8 cellular contexts compared by ENCODE assay signal in the genomic region with DNA sequence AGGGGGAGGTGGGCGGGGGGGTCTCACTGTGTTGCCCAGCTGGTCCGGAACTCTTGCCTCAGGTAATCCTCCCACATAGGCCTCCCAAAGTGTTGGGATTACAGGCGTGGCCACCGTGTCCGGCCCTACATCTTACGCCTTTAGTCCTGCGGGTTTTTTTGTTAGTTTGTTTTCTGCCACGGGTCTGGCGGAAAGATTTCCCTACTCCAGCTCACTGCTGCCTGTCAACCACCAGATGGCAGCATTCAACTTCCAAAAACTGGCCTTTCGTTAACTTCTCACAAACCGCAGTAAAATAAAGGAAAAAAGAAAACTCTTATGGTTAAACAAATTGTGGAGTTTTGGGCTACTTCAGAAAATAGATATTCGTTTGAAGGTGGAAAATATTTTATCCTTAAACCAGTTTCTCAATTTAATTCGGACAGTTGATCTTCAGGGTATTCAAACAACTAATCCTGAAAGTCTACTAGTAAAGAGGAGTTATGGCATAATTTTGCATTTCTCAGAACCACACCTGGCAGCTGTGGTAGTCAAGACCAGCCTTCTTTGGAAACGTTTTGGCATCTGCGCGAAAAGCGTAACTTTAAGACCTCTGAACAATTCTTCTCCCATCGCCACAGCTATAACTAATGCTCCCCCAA. TPM values are rescaled to one million over a fixed set of nuclear protein-coding genes. Genes with fewer than 3 reads are reported as not detected.
A peak's percentile ranks its signal among the peaks of the same experiment; 100 is the strongest.
DNase-seq lines count a peak whose midpoint lies in the region; ATAC-seq and TF ChIP-seq lines count a peak whose summit lies in the region.

No MANE protein-coding gene starts in this region.

- peak; percentile 74 for DNase-seq in AG08396 (ENCODE audit: low spot score)
- DNase-seq in G401 (ENCODE audit: low spot score): peak; percentile 49
- DNase-seq in KBM-7: peak; percentile 74
- DNase-seq in RWPE2 (ENCODE audit: low spot score): no peak
- no peak for DNase-seq in esophagus squamous epithelium (lab: John Stamatoyannopoulos, UW)

- no peaks in the 10 kb centered on the region for H3K27me3 ChIP-seq in RWPE2 (ENCODE audit: insufficient read depth, poor library complexity, severe bottlenecking)
- H3K27me3 ChIP-seq in esophagus squamous epithelium: no peaks in the 10 kb centered on the region

- H3K4me3 Mint-ChIP-seq in nephron: peak overlapping the region; percentile 50 to 77 (median 51)

- intact Hi-C loops in esophagus squamous epithelium (cut with DNase I): loop anchor here (10.0 kb wide), 1 partner anchor 314 kb away; no protein-coding TSS in a partner anchor

- 15 to 20% methylated on average over 14 to 18 of the region's 18 CpGs for WGBS in esophagus squamous epithelium, 2 donors

- no peaks in the 10 kb centered on the region for H3K9me3 Mint-ChIP-seq in nephron

- no peaks in the 10 kb centered on the region for H3K9me3 ChIP-seq in RWPE2 (ENCODE audit: severe bottlenecking)
- H3K9me3 ChIP-seq in esophagus squamous epithelium: no peaks in the 10 kb centered on the region

- H3K27me3 Mint-ChIP-seq in nephron (ENCODE audit: low read depth): no peaks in the 10 kb centered on the region

- H3K4me1 ChIP-seq in RWPE2 (ENCODE audit: insufficient read depth, poor library complexity, severe bottlenecking) (no peaks in the 10 kb centered on the region), esophagus squamous epithelium (no peaks in the 10 kb centered on the region)

- no peak for TF ChIP-seq POLR2A in esophagus squamous epithelium (IDR thresholded peaks at IDR 0.05)

- no peaks in the 10 kb centered on the region for H3K36me3 Mint-ChIP-seq in nephron (ENCODE audit: low read depth)

- H3K27ac Mint-ChIP-seq in nephron: peak overlapping the region; percentile 58 to 96 (median 77)

- peaks cover 36% of the 10 kb centered on the region for H3K4me1 Mint-ChIP-seq in nephron

- no peaks in the 10 kb centered on the region for H3K36me3 ChIP-seq in RWPE2 (ENCODE audit: low read depth)
- H3K36me3 ChIP-seq in esophagus squamous epithelium: no peaks in the 10 kb centered on the region

- ATAC-seq in RWPE2 (ENCODE audit: low read depth) (peak; percentile 52; the same call in 1 of the 3 replicates), HG03571 (IDR thresholded peaks at IDR 0.05; ENCODE audit: unreplicated experiment) (no peak), GM19035 (IDR thresholded peaks at IDR 0.05; ENCODE audit: unreplicated experiment) (no peak)

- in situ Hi-C loops in G401 (cut with HindIII; ENCODE audit: low sequenced_read_pairs) (no loop called here), KBM-7 (cut with MboI; ENCODE audit: low pct_unique_long_range_greater_than_20kb, low sequenced_read_pairs) (no loop called here)

- TF ChIP-seq CTCF in RWPE2 (IDR thresholded peaks at IDR 0.05; ENCODE audit: poor library complexity, severe bottlenecking) (peak; percentile 58), esophagus squamous epithelium (IDR thresholded peaks at IDR 0.05) (peak; percentile 73 to 88 (median 78)), nephron (IDR thresholded peaks at IDR 0.05; ENCODE audit: unreplicated experiment in 3 of 3) (peak; percentile 87 to 97 (median 91))

- no peak overlapping the region for H3K27ac ChIP-seq in RWPE2 (ENCODE audit: poor library complexity, severe bottlenecking)
- H3K27ac ChIP-seq in esophagus squamous epithelium: no peak overlapping the region

- H3K4me3 ChIP-seq in RWPE2 (ENCODE audit: severe bottlenecking) (no peak overlapping the region), esophagus squamous epithelium (peak overlapping the region in 1 of 4 donors; percentile 48)

RNA-seq across cellular contexts. Expression of a gene that starts 41.1 kb away (rescaled TPM):
- not detected in 2 replicates for total RNA-seq in G401 (2014; rRNA removed; shearing (Covaris generic))
- not detected for total RNA-seq in esophagus squamous epithelium

Comparison
In these comparisons a context has a peak if more than half of its experiments do, and no peak if none do; other contexts are left out.
1. DNase-seq: peak in AG08396 (single experiment), G401 (single experiment) and KBM-7 (single experiment); none in RWPE2 (single experiment) and esophagus squamous epithelium (single experiment).
2. Peak in every context shown above with its lines, with median percentiles within 50 percentile points of each other: CTCF ChIP-seq.